11 cellular contexts compared by ENCODE assay signal in the genomic region with DNA sequence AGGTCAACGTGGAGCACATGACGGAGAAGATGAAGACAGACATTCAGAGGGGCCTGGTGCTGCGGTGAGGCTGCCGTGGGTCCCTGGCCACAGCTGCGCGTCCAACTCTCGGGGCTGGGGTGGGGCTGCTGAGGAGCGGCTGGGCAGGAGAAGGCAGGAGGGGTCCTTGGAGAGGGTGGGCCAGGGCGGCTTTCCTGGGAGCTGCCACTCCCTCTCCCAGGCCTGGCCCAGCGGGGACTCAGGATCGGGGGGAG. TPM values are rescaled to one million over a fixed set of nuclear protein-coding genes. Genes with fewer than 3 reads are reported as not detected.
"Had no signal": no experiment of that assay in that cellular context is flagged by ENCODE, and none has a peak within 500 bp of the region (broad histone marks: within the 10 kb centered on the region; RNA-seq: fewer than 3 reads in every experiment).

No MANE protein-coding gene starts in this region.

- H3K27ac Mint-ChIP-seq: GM23338, H9, HFFc6 had no signal

- H3K4me1 Mint-ChIP-seq: GM23338, H9 had no signal

- H2AFZ ChIP-seq: GM23338 had no signal

- H3K4me3 ChIP-seq: GM23338, K562 had no signal

- DNase-seq: H9, HCEC 1CT, HFFc6, IMR-90, KG1 had no signal

- H3K9me3 Mint-ChIP-seq: GM23338, H9, HFFc6 had no signal

- H3K27ac ChIP-seq: HL-60 had no signal

- H3K4me2 ChIP-seq: GM23338 had no signal

- ATAC-seq: GM23338, K562 had no signal

- H3K4me3 Mint-ChIP-seq: GM23338, H9, HFFc6 had no signal

- FAIRE-seq: H1, H54, K562 had no signal

RNA-seq across cellular contexts. Expression of gene TRPM2, which starts 28.6 kb away (rescaled TPM):
- total RNA-seq: IMR-90 had no signal
- polyA plus RNA-seq: IMR-90 had no signal

RNA-seq across cellular contexts. Expression of gene AIRE, which starts 39.1 kb away (rescaled TPM):
- total RNA-seq: H1, HT1080, IMR-90, K562 had no signal
- polyA plus RNA-seq: GM23338 had no signal
